In the genomic region with DNA sequence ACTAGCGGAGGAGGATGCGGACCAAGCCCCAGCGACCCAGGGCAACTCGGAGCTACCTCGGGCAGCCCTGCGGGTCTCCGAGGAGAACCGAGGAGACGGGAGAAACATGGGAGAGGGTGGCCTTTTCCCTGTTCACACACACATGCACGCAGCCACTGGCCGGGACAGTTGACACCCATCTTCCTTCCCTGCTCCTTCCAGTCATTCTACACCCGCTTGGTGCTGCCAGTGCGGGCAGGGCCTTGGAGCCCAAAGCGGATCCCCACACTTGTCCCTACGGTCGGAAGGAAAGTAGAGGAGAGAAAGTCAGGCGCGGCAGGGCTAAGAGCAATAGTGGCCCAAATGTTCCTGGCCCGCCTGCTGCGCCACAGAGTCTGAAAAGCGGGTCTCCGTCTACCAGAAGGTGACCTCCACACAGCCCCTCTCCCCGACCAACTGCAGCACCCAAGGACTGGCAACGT, we compare ENCODE assay signal across 8 cellular contexts. TPM values are rescaled to one million over a fixed set of nuclear protein-coding genes. Genes with fewer than 3 reads are reported as not detected.
A peak's percentile ranks its signal among the peaks of the same experiment; 100 is the strongest.
DNase-seq lines count a peak whose midpoint lies in the region; ATAC-seq, FAIRE-seq and TF ChIP-seq lines count a peak whose summit lies in the region.

No MANE protein-coding gene starts in this region.

- no peaks in the 10 kb centered on the region for H3K9me1 ChIP-seq in keratinocyte (ENCODE audit: control insufficient read depth, extremely low read depth, insufficient read depth, low read length)

- H3K4me1 ChIP-seq in KMS-11 (ENCODE audit: low read depth, poor library complexity, severe bottlenecking) (peaks cover 33% of the 10 kb centered on the region), GM12878 (ENCODE audit: control insufficient read depth, insufficient read depth, low read length) (peaks cover 10% of the 10 kb centered on the region), keratinocyte (ENCODE audit: control insufficient read depth, extremely low read depth, insufficient read depth, low read length) (peaks cover 32% of the 10 kb centered on the region)

- H3K27ac Mint-ChIP-seq in Calu3 (ENCODE audit: unreplicated experiment), result peak overlapping the region; percentile 84

- SMC1A ChIA-PET in GM12878 (lab: Charles Lee; ENCODE audit: uncharacterized antibody, unreplicated experiment), result interaction anchor here (1.2 to 1.7 kb wide), 6 partner anchors 19 to 249 kb away, joined by 3 to 7 read pairs (median 3); no protein-coding TSS in a partner anchor

- peak overlapping the region; percentile 75 for H3K4me2 ChIP-seq in KMS-11
- peak overlapping the region; percentile 99 for H3K4me2 ChIP-seq in GM12878 (ENCODE audit: control insufficient read depth, insufficient read depth)
- peak overlapping the region; percentile 97 for H3K4me2 ChIP-seq in keratinocyte (ENCODE audit: control insufficient read depth, extremely low read depth, insufficient read depth, low read depth, low read length)

- peak overlapping the region; percentile 99 for H3K4me3 Mint-ChIP-seq in Calu3 (ENCODE audit: low read depth, unreplicated experiment)

- POLR2A ChIA-PET in GM12878 (lab: Charles Lee), result no interaction called here

- peaks cover 38% of the 10 kb centered on the region for H3K4me1 Mint-ChIP-seq in Calu3 (ENCODE audit: low read depth, unreplicated experiment)

- peak overlapping the region; percentile 94 for H2AFZ ChIP-seq in KMS-11 (ENCODE audit: low read depth)
- peak overlapping the region; percentile 92 for H2AFZ ChIP-seq in GM12878 (ENCODE audit: control insufficient read depth, low read depth, low read length)
- H2AFZ ChIP-seq in keratinocyte (ENCODE audit: control insufficient read depth, low read length), result peak overlapping the region; percentile 84

- in situ Hi-C loops in GM12878 (cut with MboI), result no loop called here

- H3K4me3 ChIP-seq in KMS-11 (IDR thresholded peaks at IDR 0.05; ENCODE audit: insufficient read depth, low read depth, low read length) (peak overlapping the region; percentile 31), GM12878 (peak overlapping the region; percentile 90), keratinocyte (ENCODE audit: control insufficient read depth in 2 of 3, extremely low read depth in 1 of 3, insufficient read depth in 2 of 3, low read depth in 1 of 3, low read length in 3 of 3) (peak overlapping the region; percentile 62 to 95 (median 87))

- DNase-seq in Calu3 (no peak), GM12878 (ENCODE audit: low read depth, low spot score) (no peak), keratinocyte (ENCODE audit: low read depth, low spot score) (no peak), substantia nigra (lab: John Stamatoyannopoulos, UW) (peak in 19 of 49 donors; percentile 14 to 74 (median 49)), superior temporal gyrus (ENCODE audit: extremely low spot score) (no peak), D721Med (ENCODE audit: insufficient read length, low spot score) (no peak)

- RAD21 ChIA-PET in GM12878 (lab: Charles Lee; ENCODE audit: unreplicated experiment), result interaction anchor here (0.9 to 2.7 kb wide), 4 partner anchors 13 to 71 kb away, joined by 3 to 20 read pairs (median 4); no protein-coding TSS in a partner anchor

- 4% methylated on average over 24 of the region's 24 CpGs for WGBS in GM12878 (ENCODE audit: insufficient coverage, insufficient replicate concordance, low lambda C conversion rate, missing lambda C conversion rate)

- intact Hi-C loops in Calu3 (cut with micrococcal nuclease; ENCODE audit: unreplicated experiment), result loop anchor here (5.0 kb wide), 1 partner anchor 384 kb away; no protein-coding TSS in a partner anchor
- intact Hi-C loops in GM12878 (cut with micrococcal nuclease; ENCODE audit: unreplicated experiment), result loop anchor here (5.0 to 10.0 kb wide), 3 partner anchors 69 to 524 kb away; no protein-coding TSS in a partner anchor

- dilution Hi-C loops in keratinocyte (cut with MboI; ENCODE audit: extremely low pct_ligation_motif_present, low sequenced_read_pairs), result no loop called here

- H3K9me3 ChIP-seq in GM12878 (replicated peaks; ENCODE audit: control insufficient read depth, insufficient read depth, low read length) (no peaks in the 10 kb centered on the region), keratinocyte (ENCODE audit: control insufficient read depth, low read depth, low read length) (no peaks in the 10 kb centered on the region)

- H3K27ac ChIP-seq in KMS-11, result peak overlapping the region; percentile 55
- peak overlapping the region; percentile 33 for H3K27ac ChIP-seq in GM12878 (ENCODE audit: control insufficient read depth, insufficient read depth)
- H3K27ac ChIP-seq in keratinocyte (ENCODE audit: control insufficient read depth, insufficient read depth, low read length), result peak overlapping the region; percentile 99
- peak overlapping the region; percentile 97 for H3K27ac ChIP-seq in substantia nigra (ENCODE audit: low read depth, low read length, poor library complexity, severe bottlenecking)

- no peak for TF ChIP-seq POLR2A in GM12878 (IDR thresholded peaks at IDR 0.05; ENCODE audit: low read depth, low read length)

- H3K27me3 Mint-ChIP-seq in Calu3 (ENCODE audit: unreplicated experiment), result no peaks in the 10 kb centered on the region

- TF ChIP-seq CTCF in Calu3 (IDR thresholded peaks at IDR 0.05; ENCODE audit: unreplicated experiment) (no peak), KMS-11 (conservative IDR thresholded peaks at IDR 0.05; ENCODE audit: low read depth, low read length) (no peak), GM12878 (IDR thresholded peaks at IDR 0.05 in 2 of 3, conservative IDR thresholded peaks at IDR 0.05 in 1 of 3; ENCODE audit: control insufficient read depth in 2 of 3, extremely low read depth in 1 of 3, insufficient read depth in 1 of 3, low read depth in 3 of 3, low read length in 3 of 3) (no peak), keratinocyte (optimal IDR thresholded peaks at IDR 0.05 in 1 of 3, IDR thresholded peaks at IDR 0.05 in 1 of 3, conservative IDR thresholded peaks at IDR 0.05 in 1 of 3; ENCODE audit: extremely low read depth in 1 of 3, insufficient read depth in 2 of 3, low read length in 3 of 3) (no peak), D721Med (IDR thresholded peaks at IDR 0.05; ENCODE audit: insufficient read depth, missing control alignments) (no peak)

- FAIRE-seq in GM12878 (lab: Jason Lieb, UNC) (no peak), keratinocyte (lab: Jason Lieb, UNC) (no peak), D721Med (lab: Jason Lieb, UNC) (no peak)

- H3K27me3 ChIP-seq in KMS-11 (ENCODE audit: insufficient read depth, low read depth) (no peaks in the 10 kb centered on the region), GM12878 (replicated peaks in 1 of 2; ENCODE audit: control insufficient read depth in 2 of 2, insufficient read depth in 2 of 2, low read length in 1 of 2) (peaks cover 1 to 4% of the 10 kb centered on the region in 2 experiments; a peak in 1 of 4 replicates), keratinocyte (ENCODE audit: control insufficient read depth, extremely low read depth, insufficient read depth, low read length) (no peaks in the 10 kb centered on the region)

- H3K36me3 ChIP-seq in KMS-11 (ENCODE audit: insufficient read depth) (no peaks in the 10 kb centered on the region), GM12878 (ENCODE audit: control insufficient read depth in 2 of 2, insufficient read depth in 2 of 2, low read length in 1 of 2) (no peaks in the 10 kb centered on the region), keratinocyte (ENCODE audit: control insufficient read depth in 2 of 2, extremely low read depth in 1 of 2, insufficient read depth in 2 of 2, low read length in 2 of 2) (no peaks in the 10 kb centered on the region)

- TF ChIP-seq RAD21 in GM12878 (IDR thresholded peaks at IDR 0.05; ENCODE audit: insufficient read depth, low read depth, low read length), result no peak

- TF ChIP-seq EP300 in GM12878 (IDR thresholded peaks at IDR 0.05; ENCODE audit: borderline replicate concordance in 1 of 2, control insufficient read depth in 1 of 2, low read depth in 2 of 2, low read length in 2 of 2), result no peak

- TSS peak; percentile 79 for BruUV-seq in Calu3 (replicated peaks; lab: Mats Ljungman, UMichigan)
- BruUV-seq in GM12878 (replicated peaks; lab: Mats Ljungman, UMichigan), result no TSS peak

- H3K9ac ChIP-seq in KMS-11 (peak overlapping the region; percentile 75; the same call in 1 of the 2 replicates), GM12878 (ENCODE audit: control insufficient read depth, insufficient read depth, low read length) (peak overlapping the region; percentile 47), keratinocyte (ENCODE audit: control insufficient read depth, extremely low read depth, insufficient read depth, low read length) (peak overlapping the region; percentile 99)

- no peaks in the 10 kb centered on the region for H3K9me3 Mint-ChIP-seq in Calu3 (ENCODE audit: low read depth, unreplicated experiment)

- H3K79me2 ChIP-seq in KMS-11 (ENCODE audit: insufficient read depth, low read depth) (peaks cover 18% of the 10 kb centered on the region), GM12878 (ENCODE audit: control insufficient read depth, insufficient read depth, low read length) (peaks cover 15% of the 10 kb centered on the region), keratinocyte (ENCODE audit: control insufficient read depth, insufficient read depth, low read length) (peaks cover 43% of the 10 kb centered on the region)

- H3K36me3 Mint-ChIP-seq in Calu3 (ENCODE audit: insufficient read depth, unreplicated experiment), result peaks cover 43% of the 10 kb centered on the region

- CTCF ChIA-PET in Calu3 (lab: Charles Lee) (interaction anchor here (0.8 kb wide), 1 partner anchor 64 kb away, joined by 4 read pairs; no protein-coding TSS in a partner anchor), GM12878 (lab: Yijun Ruan, JAX) (interaction anchor here (0.6 kb wide), 1 partner anchor 23 kb away, joined by 4 read pairs; no protein-coding TSS in a partner anchor)

- no peaks in the 10 kb centered on the region; the same call in 1 of the 2 replicates for H4K20me1 ChIP-seq in KMS-11 (ENCODE audit: insufficient read depth)
- H4K20me1 ChIP-seq in GM12878 (ENCODE audit: control insufficient read depth, insufficient read depth), result no peaks in the 10 kb centered on the region; the same call in 1 of the 2 replicates
- peaks cover 5% of the 10 kb centered on the region for H4K20me1 ChIP-seq in keratinocyte (ENCODE audit: control insufficient read depth, extremely low read depth, insufficient read depth, low read length)

- ATAC-seq in GM12878 (no peak), GM21360 (IDR thresholded peaks at IDR 0.05; ENCODE audit: unreplicated experiment) (no peak)

RNA-seq across cellular contexts. Expression of a gene that starts 1.1 kb away (rescaled TPM):
- 33.2 and 33.7 TPM in 2 replicates for total RNA-seq in Calu3 (2022)
- total RNA-seq in GM12878 (2013; cell fraction: nucleolus; rRNA removed), result 1.9 and 2.2 TPM in 2 replicates
- total RNA-seq in GM12878 (2014; rRNA removed), result 0.85 and 0.87 TPM in 2 replicates
- total RNA-seq in GM12878 (2014; rRNA removed; fragmentation: Illumina TruSeq; extraction: Trizol), result 0.98 and 2.0 TPM in 2 replicates
- total RNA-seq in GM12878 (2021), result 1.4 and 2.1 TPM in 2 replicates
- polyA plus RNA-seq in GM12878 (2011; ENCODE audit: low read depth), result 2.8 TPM
- 9.0 and 9.8 TPM in 2 replicates for polyA plus RNA-seq in GM12878 (2011; rRNA removed)
- 3.2 and 4.2 TPM in 2 replicates for polyA plus RNA-seq in GM12878 (2011; cell fraction: cytosol; rRNA removed)
- 3.6 and 5.0 TPM in 2 replicates for polyA plus RNA-seq in GM12878 (2011; cell fraction: nucleus; rRNA removed)
- 4.8 and 5.0 TPM in 2 replicates for polyA plus RNA-seq in GM12878 (2012)
- 1.0 and 2.0 TPM in 2 replicates for polyA plus RNA-seq in GM12878 (2014; fragmentation: Illumina TruSeq; extraction: Trizol)
- under 1 TPM; 0.60 to 0.75 TPM for polyA plus RNA-seq in GM12878 (2014; fragmentation: Nextera tagmentation; extraction: Ambion mirVana)
- 0.33 and 0.58 TPM in 2 replicates for polyA plus RNA-seq in GM12878 (2014; rRNA removed)
- 1 to 10 TPM; 1.1 to 1.2 TPM for polyA plus RNA-seq in GM12878 (2016; fragmentation: Nextera tagmentation; extraction: Ambion mirVana)
- polyA minus RNA-seq in GM12878 (2011; rRNA and poly(A)+ RNA removed), result 13.2 and 19.0 TPM in 2 replicates
- polyA minus RNA-seq in GM12878 (2011; cell fraction: cytosol; rRNA and poly(A)+ RNA removed), result 6.4 and 10.1 TPM in 2 replicates
- 8.5 and 14.0 TPM in 2 replicates for polyA minus RNA-seq in GM12878 (2011; cell fraction: nucleus; rRNA and poly(A)+ RNA removed)
- 24.9 to 44.0 TPM (median 43.3 TPM) in 3 replicates for polyA plus RNA-seq in keratinocyte
- polyA plus RNA-seq in keratinocyte (2011; ENCODE audit: low read depth), result 8.5 TPM
- 26.2 and 53.3 TPM in 2 replicates for polyA plus RNA-seq in keratinocyte (2011; cell fraction: cytosol; rRNA removed)
- 47.2 and 53.1 TPM in 2 replicates for polyA plus RNA-seq in keratinocyte (2011; cell fraction: nucleus; rRNA removed)
- 26.5 and 65.2 TPM in 2 replicates for polyA plus RNA-seq in keratinocyte (2012; ENCODE audit: low replicate concordance)
- 30.8 to 95.0 TPM (median 41.5 TPM) in 3 replicates for polyA minus RNA-seq in keratinocyte
- polyA minus RNA-seq in keratinocyte (2011; cell fraction: cytosol; rRNA and poly(A)+ RNA removed), result 63.1 TPM
- 61.9 and 124 TPM in 2 replicates for polyA minus RNA-seq in keratinocyte (2011; cell fraction: nucleus; rRNA and poly(A)+ RNA removed)

Comparison
In these comparisons a context has a peak if more than half of its experiments do, and no peak if none do; other contexts are left out.
1. H3K27ac ChIP-seq: peak in every context shown above with its lines; median percentile 99 in keratinocyte; 97 in substantia nigra; 55 in KMS-11; 33 in GM12878.
2. H3K4me3 ChIP-seq: peak in every context shown above with its lines; median percentile 90 in GM12878; 87 in keratinocyte; 31 in KMS-11.
3. H3K9ac ChIP-seq: peak in every context shown above with its lines; median percentile 99 in keratinocyte; 75 in KMS-11; 47 in GM12878.
4. RNA of a gene that starts 1.1 kb away (total RNA-seq): 33.2 to 33.7 TPM in Calu3; 0.85 to 2.2 TPM in GM12878; every median in the first group is over 10 times any median in the second.
5. Peak in every context shown above with its lines, with median percentiles within 50 percentile points of each other: H2AFZ ChIP-seq and H3K4me2 ChIP-seq.